ENCODE assay signal across 10 cellular contexts in genomic region chr12:109946505-109946904, GRCh38. TPM values are rescaled to one million over a fixed set of nuclear protein-coding genes. Genes with fewer than 3 reads are reported as not detected.
DNase-seq lines count a peak whose midpoint lies in the region; ATAC-seq and TF ChIP-seq lines count a peak whose summit lies in the region.
"Had no signal": no experiment of that assay in that cellular context is flagged by ENCODE, and none has a peak within 500 bp of the region (broad histone marks: within the 10 kb centered on the region; RNA-seq: fewer than 3 reads in every experiment).

No MANE protein-coding gene starts in this region.

- peaks cover 32% of the 10 kb centered on the region for H3K36me3 Mint-ChIP-seq in activated CD4-positive, alpha-beta memory T cell treated with anti-CD3 and anti-CD28 coated beads for 36 hours
- peaks cover 13% of the 10 kb centered on the region for H3K36me3 Mint-ChIP-seq in type B pancreatic cell

- no peak for TF ChIP-seq CTCF in foreskin fibroblast (IDR thresholded peaks at IDR 0.05; ENCODE audit: low read depth, low read length)
- no peak for TF ChIP-seq CTCF in ovary (IDR thresholded peaks at IDR 0.05)
- no peak for TF ChIP-seq CTCF in type B pancreatic cell (conservative IDR thresholded peaks at IDR 0.05)

- H3K27ac ChIP-seq in ovary, result peak overlapping the region in 1 of 2 donors; percentile 65

- H3K4me1 Mint-ChIP-seq in activated CD4-positive, alpha-beta memory T cell treated with anti-CD3 and anti-CD28 coated beads for 36 hours (ENCODE audit: low read depth), result peaks cover 27% of the 10 kb centered on the region
- peaks cover 45% of the 10 kb centered on the region for H3K4me1 Mint-ChIP-seq in type B pancreatic cell (ENCODE audit: unreplicated experiment)

- no peaks in the 10 kb centered on the region for H3K27me3 ChIP-seq in ovary
- H3K27me3 ChIP-seq: adrenal gland had no signal

- H3K4me3 ChIP-seq in foreskin fibroblast (ENCODE audit: low read depth in 1 of 2, low read length in 2 of 2) (no peak overlapping the region), ovary (no peak overlapping the region)
- H3K4me3 ChIP-seq: adrenal gland, lung had no signal

- H3K4me3 Mint-ChIP-seq in activated CD4-positive, alpha-beta memory T cell treated with anti-CD3 and anti-CD28 coated beads for 36 hours, result no peak overlapping the region
- no peak overlapping the region for H3K4me3 Mint-ChIP-seq in type B pancreatic cell

- intact Hi-C loops in activated CD4-positive, alpha-beta memory T cell treated with anti-CD3 and anti-CD28 coated beads for 36 hours (cut with micrococcal nuclease), result no loop called here
- intact Hi-C loops in ovary (cut with DNase I), result no loop called here

- H3K27me3 Mint-ChIP-seq in activated CD4-positive, alpha-beta memory T cell treated with anti-CD3 and anti-CD28 coated beads for 36 hours, result no peaks in the 10 kb centered on the region
- H3K27me3 Mint-ChIP-seq in type B pancreatic cell, result no peaks in the 10 kb centered on the region

- H3K27ac Mint-ChIP-seq in activated CD4-positive, alpha-beta memory T cell treated with anti-CD3 and anti-CD28 coated beads for 36 hours, result no peak overlapping the region
- H3K27ac Mint-ChIP-seq in type B pancreatic cell, result no peak overlapping the region

- WGBS in ovary, 3 donors, result 4 to 14% (median 5%) methylated on average over 5 of the region's 5 CpGs

- peak; percentile 62 for DNase-seq in EH (ENCODE audit: low read depth)
- peak; percentile 11 for DNase-seq in activated CD4-positive, alpha-beta memory T cell treated with anti-CD3 and anti-CD28 coated beads for 36 hours
- peak; percentile 21 to 50 for DNase-seq in foreskin fibroblast
- DNase-seq in ovary, result peak in 4 of 5 donors; percentile 35 to 65 (median 46)
- no peak for DNase-seq in HEK293T (ENCODE audit: extremely low spot score)
- DNase-seq in putamen (ENCODE audit: low spot score), result no peak
- no peak for DNase-seq in type B pancreatic cell (ENCODE audit: extremely low spot score, unreplicated experiment)

- POLR2A ChIA-PET in activated CD4-positive, alpha-beta memory T cell treated with anti-CD3 and anti-CD28 coated beads for 36 hours (lab: Charles Lee), result no interaction called here
- POLR2A ChIA-PET in HEK293T (lab: Yijun Ruan, JAX), result no interaction called here

- no peaks in the 10 kb centered on the region for H3K9me3 ChIP-seq in ovary
- H3K9me3 ChIP-seq: adrenal gland had no signal

- ATAC-seq in GM19467 (IDR thresholded peaks at IDR 0.05; ENCODE audit: unreplicated experiment), result no peak

- no peak for TF ChIP-seq EP300 in ovary (IDR thresholded peaks at IDR 0.05)

- no peak for TF ChIP-seq POLR2A in ovary (IDR thresholded peaks at IDR 0.05)

- CTCF ChIA-PET in activated CD4-positive, alpha-beta memory T cell treated with anti-CD3 and anti-CD28 coated beads for 36 hours (lab: Charles Lee), result interaction anchor here (1.7 kb wide), 1 partner anchor 101 kb away, joined by 4 read pairs; no protein-coding TSS in a partner anchor
- CTCF ChIA-PET in HEK293T (lab: Yijun Ruan, JAX), result no interaction called here

- H3K36me3 ChIP-seq in ovary, result no peaks in the 10 kb centered on the region

- no peaks in the 10 kb centered on the region for H3K9me3 Mint-ChIP-seq in activated CD4-positive, alpha-beta memory T cell treated with anti-CD3 and anti-CD28 coated beads for 36 hours
- H3K9me3 Mint-ChIP-seq in type B pancreatic cell, result no peaks in the 10 kb centered on the region

- H3K4me1 ChIP-seq in ovary (ENCODE audit: insufficient read depth), result peaks cover 24% of the 10 kb centered on the region

TF ChIP-seq in HEK293T, 16 proteins besides CTCF, POLR2A, EP300 and RAD21:
- TF ChIP-seq NFRKB (IDR thresholded peaks at IDR 0.05) (no peak), FOXM1 (IDR thresholded peaks at IDR 0.05; ENCODE audit: borderline replicate concordance) (no peak), SP1 (IDR thresholded peaks at IDR 0.05) (no peak), FOXA1 (IDR thresholded peaks at IDR 0.05) (no peak), HDGF (IDR thresholded peaks at IDR 0.05; ENCODE audit: borderline replicate concordance) (no peak), BHLHE40 (IDR thresholded peaks at IDR 0.05; ENCODE audit: borderline replicate concordance) (no peak), ELF4 (IDR thresholded peaks at IDR 0.05) (no peak), SUZ12 (IDR thresholded peaks at IDR 0.05) (no peak), TARDBP (IDR thresholded peaks at IDR 0.05) (no peak), CTBP1 (IDR thresholded peaks at IDR 0.05; ENCODE audit: borderline replicate concordance) (no peak), FOXK2 (IDR thresholded peaks at IDR 0.05) (no peak)
- TF ChIP-seq, protein P1, sequence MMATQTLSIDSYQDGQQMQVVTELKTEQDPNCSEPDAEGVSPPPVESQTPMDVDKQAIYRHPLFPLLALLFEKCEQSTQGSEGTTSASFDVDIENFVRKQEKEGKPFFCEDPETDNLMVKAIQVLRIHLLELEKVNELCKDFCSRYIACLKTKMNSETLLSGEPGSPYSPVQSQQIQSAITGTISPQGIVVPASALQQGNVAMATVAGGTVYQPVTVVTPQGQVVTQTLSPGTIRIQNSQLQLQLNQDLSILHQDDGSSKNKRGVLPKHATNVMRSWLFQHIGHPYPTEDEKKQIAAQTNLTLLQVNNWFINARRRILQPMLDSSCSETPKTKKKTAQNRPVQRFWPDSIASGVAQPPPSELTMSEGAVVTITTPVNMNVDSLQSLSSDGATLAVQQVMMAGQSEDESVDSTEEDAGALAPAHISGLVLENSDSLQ (IDR thresholded peaks at IDR 0.05), result no peak
TF ChIP-seq in HEK293T: peak in this region for 0.

RNA-seq across cellular contexts. Expression of gene TCHP, which starts 46.4 kb away (rescaled TPM):
- total RNA-seq in activated CD4-positive, alpha-beta memory T cell treated with anti-CD3 and anti-CD28 coated beads for 36 hours, result 10 to 100 TPM; 21.2 to 21.3 TPM
- total RNA-seq in ovary (10 to 100 TPM; 14.8 to 21.6 (median 19.9) TPM), type B pancreatic cell (ENCODE audit: low replicate concordance) (21.6 TPM in 2 replicates)
- polyA plus RNA-seq in ovary, result 10 to 100 TPM; 11.2 to 15.2 TPM

RNA-seq across cellular contexts. Expression of gene GIT2, which starts 49.7 kb away (rescaled TPM):
- 10 to 100 TPM; 52.1 to 56.7 TPM for total RNA-seq in activated CD4-positive, alpha-beta memory T cell treated with anti-CD3 and anti-CD28 coated beads for 36 hours
- total RNA-seq in ovary (10 to 100 TPM; 26.4 to 58.8 (median 43.7) TPM), type B pancreatic cell (ENCODE audit: low replicate concordance) (26.3 and 38.4 TPM in 2 replicates)
- 10 to 100 TPM; 17.4 to 54.1 TPM for polyA plus RNA-seq in ovary

RNA-seq across cellular contexts. Expression of gene ANKRD13A, which starts 52.7 kb away (rescaled TPM):
- 10 to 100 TPM; 45.0 to 46.6 TPM for total RNA-seq in activated CD4-positive, alpha-beta memory T cell treated with anti-CD3 and anti-CD28 coated beads for 36 hours
- total RNA-seq in ovary, result 10 to 100 TPM; 29.5 to 45.0 (median 35.2) TPM
- 10 to 100 TPM; 18.3 to 53.4 TPM for polyA plus RNA-seq in ovary
- 34.6 and 43.4 TPM in 2 replicates for total RNA-seq in type B pancreatic cell (ENCODE audit: low replicate concordance)

Comparison
In these comparisons a context has a peak if more than half of its experiments do, and no peak if none do; other contexts are left out.
1. DNase-seq: peak in EH (single experiment), activated CD4-positive, alpha-beta memory T cell treated with anti-CD3 and anti-CD28 coated beads for 36 hours (single experiment), foreskin fibroblast (2 of 2) and ovary (4 of 5); none in HEK293T (single experiment), putamen (single experiment) and type B pancreatic cell (single experiment).